19 cellular contexts compared by ENCODE assay signal in genomic region chrX:103550415-103551051, GRCh38. TPM values are rescaled to one million over a fixed set of nuclear protein-coding genes. Genes with fewer than 3 reads are reported as not detected.
DNase-seq lines count a peak whose midpoint lies in the region; ATAC-seq, FAIRE-seq and TF ChIP-seq lines count a peak whose summit lies in the region.
"Had no signal": no experiment of that assay in that cellular context is flagged by ENCODE, and none has a peak within 500 bp of the region (broad histone marks: within the 10 kb centered on the region; RNA-seq: fewer than 3 reads in every experiment).

No MANE protein-coding gene starts in this region.

- H3K27ac ChIP-seq in astrocyte (ENCODE audit: low read depth, low read length) (no peak overlapping the region), uterus (peak overlapping the region; percentile 48 to 71), right atrium auricular region (no peak overlapping the region)
- H3K27ac ChIP-seq: SJSA1 had no signal

- H3K4me1 ChIP-seq in astrocyte (ENCODE audit: insufficient read depth, low read length) (no peaks in the 10 kb centered on the region), uterus (no peaks in the 10 kb centered on the region), right atrium auricular region (no peaks in the 10 kb centered on the region)
- H3K4me1 ChIP-seq: BE2C, SJSA1 had no signal

- H3K27me3 Mint-ChIP-seq in HFFc6 (ENCODE audit: insufficient read depth) (no peaks in the 10 kb centered on the region; the same call in 1 of the 2 replicates), astrocyte (ENCODE audit: low read depth, unreplicated experiment) (no peaks in the 10 kb centered on the region)
- H3K27me3 Mint-ChIP-seq: CD4-positive, alpha-beta memory T cell had no signal

- H3K9me3 Mint-ChIP-seq in HFFc6, result no peaks in the 10 kb centered on the region
- peaks cover 3% of the 10 kb centered on the region for H3K9me3 Mint-ChIP-seq in astrocyte (ENCODE audit: unreplicated experiment)
- H3K9me3 Mint-ChIP-seq: CD4-positive, alpha-beta memory T cell had no signal

- H3K36me3 Mint-ChIP-seq in HFFc6 (ENCODE audit: low read depth) (no peaks in the 10 kb centered on the region), astrocyte (ENCODE audit: low read depth, unreplicated experiment) (no peaks in the 10 kb centered on the region)
- H3K36me3 Mint-ChIP-seq: CD4-positive, alpha-beta memory T cell had no signal

- H3K4me3 ChIP-seq in astrocyte (ENCODE audit: insufficient read depth, low read depth, low read length), result no peak overlapping the region
- H3K4me3 ChIP-seq in uterus, result no peak overlapping the region
- H3K4me3 ChIP-seq in right atrium auricular region, result no peak overlapping the region
- H3K4me3 ChIP-seq: SJSA1 had no signal

- H3K4me1 Mint-ChIP-seq in HFFc6 (ENCODE audit: low read depth) (peaks cover 9% of the 10 kb centered on the region), astrocyte (ENCODE audit: low read depth, unreplicated experiment) (no peaks in the 10 kb centered on the region)

- H3K9me3 ChIP-seq in astrocyte (ENCODE audit: insufficient read depth, low read depth, low read length) (no peaks in the 10 kb centered on the region), uterus (no peaks in the 10 kb centered on the region), right atrium auricular region (peaks cover 0 to 11% of the 10 kb centered on the region in 2 donors)
- H3K9me3 ChIP-seq: BE2C, SJSA1 had no signal

- H3K27me3 ChIP-seq in astrocyte (ENCODE audit: insufficient read depth, low read length), result no peaks in the 10 kb centered on the region
- H3K27me3 ChIP-seq in uterus, result no peaks in the 10 kb centered on the region
- H3K27me3 ChIP-seq in right atrium auricular region, result no peaks in the 10 kb centered on the region
- H3K27me3 ChIP-seq: BE2C, SJSA1 had no signal

- no peak for TF ChIP-seq POLR2A in uterus (IDR thresholded peaks at IDR 0.05)

- FAIRE-seq in astrocyte (lab: Jason Lieb, UNC), result peak; percentile 89
- FAIRE-seq: D721Med had no signal

- ATAC-seq in left lobe of liver, result peak; percentile 75
- ATAC-seq in GM19023 (IDR thresholded peaks at IDR 0.05; ENCODE audit: unreplicated experiment), result no peak

- no peaks in the 10 kb centered on the region for H3K79me2 ChIP-seq in astrocyte (ENCODE audit: insufficient read depth, low read length)

- H3K36me3 ChIP-seq in astrocyte (ENCODE audit: insufficient read depth, low read length), result no peaks in the 10 kb centered on the region
- H3K36me3 ChIP-seq in uterus, result no peaks in the 10 kb centered on the region
- no peaks in the 10 kb centered on the region for H3K36me3 ChIP-seq in right atrium auricular region
- H3K36me3 ChIP-seq: BE2C, SJSA1 had no signal

- no peak overlapping the region for H3K4me2 ChIP-seq in astrocyte (ENCODE audit: low read length)

- TF ChIP-seq CTCF in HFFc6 (IDR thresholded peaks at IDR 0.05), result no peak
- no peak for TF ChIP-seq CTCF in astrocyte (IDR thresholded peaks at IDR 0.05; ENCODE audit: insufficient read depth, low read depth, low read length)
- no peak for TF ChIP-seq CTCF in uterus (IDR thresholded peaks at IDR 0.05)
- no peak for TF ChIP-seq CTCF in right atrium auricular region (IDR thresholded peaks at IDR 0.05)

- DNase-seq in HFFc6 (no peak), astrocyte (ENCODE audit: low read depth) (no peak), left lobe of liver (ENCODE audit: low spot score) (no peak), uterus (no peak), T-helper 2 cell (no peak), right atrium auricular region (ENCODE audit: low spot score) (no peak)
- DNase-seq: BE2C; CD4-positive, alpha-beta memory T cell; DMS79; GOT3; KBM-7; NCI-H1436; NCI-H2029; NCI-H2171; NCI-H774 had no signal

- intact Hi-C loops in uterus (cut with DNase I; ENCODE audit: low total_unique reads), result no loop called here

- peak overlapping the region; percentile 56 for H3K27ac Mint-ChIP-seq in HFFc6
- no peak overlapping the region for H3K27ac Mint-ChIP-seq in astrocyte (ENCODE audit: unreplicated experiment)
- H3K27ac Mint-ChIP-seq: CD4-positive, alpha-beta memory T cell had no signal

- H3K4me3 Mint-ChIP-seq in HFFc6 (peak overlapping the region; percentile 6; the same call in 1 of the 2 replicates), astrocyte (ENCODE audit: unreplicated experiment) (no peak overlapping the region)
- H3K4me3 Mint-ChIP-seq: CD4-positive, alpha-beta memory T cell had no signal

- H3K9ac ChIP-seq in astrocyte (ENCODE audit: low read length), result no peak overlapping the region

- no peaks in the 10 kb centered on the region for H4K20me1 ChIP-seq in astrocyte (ENCODE audit: insufficient read depth, low read length)

- H2AFZ ChIP-seq in astrocyte (ENCODE audit: low read depth, low read length), result no peak overlapping the region

RNA-seq across cellular contexts. Expression of gene RAB40A, which starts 31.2 kb away (rescaled TPM):
- under 1 TPM in 4 of 6 experiments, not detected in 2; 0.11 to 0.15 (median 0.13) TPM for total RNA-seq in HFFc6 (2021; fragmentation: NEBNext Ultra II Directional; extraction: Animal tissue kit (Norgen Biotek cat#: 25700))
- total RNA-seq in astrocyte, result 0.07 TPM in 1 of 2 replicates, not detected in the other
- total RNA-seq in left lobe of liver, result 0.25 TPM
- total RNA-seq in uterus, result 1 to 10 TPM in 3 of 4 donors, under 1 TPM in 1; 0.88 to 8.7 (median 3.9) TPM
- under 1 TPM in 1 of 2 donors, not detected in 1; 0.31 TPM for total RNA-seq in right atrium auricular region
- total RNA-seq: G401 had no signal

RNA-seq across cellular contexts. Expression of gene TCEAL4, which starts 34.8 kb away (rescaled TPM):
- total RNA-seq in HFFc6 (2021; fragmentation: NEBNext Ultra II Directional; extraction: Animal tissue kit (Norgen Biotek cat#: 25700)), result 100 to 1,000 TPM in 5 of 6 experiments, 10 to 100 TPM in 1; 92.4 to 119 (median 118) TPM
- 49.9 and 51.3 TPM in 2 replicates for total RNA-seq in astrocyte
- 29.3 TPM for total RNA-seq in left lobe of liver
- total RNA-seq in uterus, result 100 to 1,000 TPM in 3 of 4 donors, 10 to 100 TPM in 1; 79.8 to 380 (median 308) TPM
- 10 to 100 TPM; 75.3 to 78.0 TPM for total RNA-seq in right atrium auricular region

RNA-seq across cellular contexts. Expression of gene TCEAL3, which starts 57.2 kb away (rescaled TPM):
- total RNA-seq in HFFc6 (2021; fragmentation: NEBNext Ultra II Directional; extraction: Animal tissue kit (Norgen Biotek cat#: 25700)), result 10 to 100 TPM; 54.3 to 75.5 (median 62.7) TPM
- total RNA-seq in astrocyte, result 13.5 and 15.2 TPM in 2 replicates
- total RNA-seq in left lobe of liver, result 2.5 TPM
- total RNA-seq in uterus, result 100 to 1,000 TPM in 1 of 4 donors, 10 to 100 TPM in 3; 13.8 to 120 (median 66.1) TPM
- 10 to 100 TPM; 31.2 to 47.5 TPM for total RNA-seq in right atrium auricular region

Comparison
In these comparisons a context has a peak if more than half of its experiments do, and no peak if none do; other contexts are left out.
1. H3K27ac ChIP-seq: peak in uterus (2 of 2); none in astrocyte (single experiment) and right atrium auricular region (0 of 2).